In the genomic region with DNA sequence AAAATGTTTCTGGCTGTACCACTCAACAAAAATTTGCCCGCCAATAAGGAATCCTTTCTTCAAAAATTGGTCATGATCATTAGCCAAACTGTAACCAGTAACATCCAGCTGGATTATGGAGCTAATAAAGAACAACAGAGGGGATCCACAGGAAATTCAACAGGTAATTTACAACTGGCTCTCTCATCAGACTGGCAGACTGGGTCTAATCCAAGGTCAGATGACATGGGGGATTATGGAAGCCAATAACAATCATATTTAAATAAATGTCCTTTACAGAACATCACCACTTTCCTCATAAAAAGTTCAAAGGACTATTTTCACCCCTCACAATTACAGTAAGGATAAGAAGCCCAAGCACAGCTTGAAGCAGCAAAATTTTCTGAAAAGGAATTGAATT, we compare ENCODE assay signal across 22 cellular contexts.
"Had no signal": no experiment of that assay in that cellular context is flagged by ENCODE, and none has a peak within 500 bp of the region (broad histone marks: within the 10 kb centered on the region; RNA-seq: fewer than 3 reads in every experiment).

No MANE protein-coding gene starts in this region.

- H3K36me3 ChIP-seq: colonic mucosa, tibial nerve, vagina had no signal

- DNase-seq: activated CD4-positive, alpha-beta T cell treated with anti-CD3 and anti-CD28 coated beads, Interleukin-2, amount 50 U/mL, for 1 hour; activated gamma-delta T cell treated with Interleukin-2 at 50 U/mL for 16 hours; anterior cingulate cortex; central memory CD4-positive, alpha-beta T cell; colonic mucosa; erythroblast; foreskin melanocyte; glutamatergic neuron; hippocampal formation; left cardiac atrium; mesenchymal stem cell; naive thymus-derived CD8-positive, alpha-beta T cell; stimulated activated CD4-positive, alpha-beta T cell treated with anti-CD3 and anti-CD28 coated beads, Interleukin-12 subunit alpha, Interleukin-12 subunit beta, amount 100 ng/mL, for 4 hours; stimulated activated CD4-positive, alpha-beta T cell treated with anti-CD3 and anti-CD28 coated beads, Interleukin-1b, Interleukin-23, amount 100 ng/mL, for 48 hours; T-helper 1 cell; T1000 had no signal

- H3K27me3 Mint-ChIP-seq: brain; naive thymus-derived CD8-positive, alpha-beta T cell; stimulated activated naive CD8-positive, alpha-beta T cell treated with anti-CD3 and anti-CD28 coated beads, Interleukin-15, Interleukin-2, amounts not matched to agents 100 ng/mL and 50 ng/mL, for 24 hours had no signal

- H3K9ac ChIP-seq: parathyroid adenoma had no signal

- H3K27me3 ChIP-seq: colonic mucosa, tibial nerve, vagina had no signal

- H3K4me3 Mint-ChIP-seq: activated T-helper 1 cell treated with anti-CD3 and anti-CD28 coated beads, Interleukin-12 subunit alpha, Interleukin-12 subunit beta, Interleukin-2, Interleukin-4 antibody, amounts not matched to agents 30 ng/mL and 10 ng/mL and 1 ng/mL, durations not matched to agents 14 hours and 24 hours and 36 hours; brain; stimulated activated naive CD8-positive, alpha-beta T cell treated with anti-CD3 and anti-CD28 coated beads, Interleukin-15, Interleukin-2, amounts not matched to agents 100 ng/mL and 50 ng/mL, for 24 hours had no signal

- H3K27ac Mint-ChIP-seq: activated T-helper 1 cell treated with anti-CD3 and anti-CD28 coated beads, Interleukin-12 subunit alpha, Interleukin-12 subunit beta, Interleukin-2, Interleukin-4 antibody, amounts not matched to agents 30 ng/mL and 10 ng/mL and 1 ng/mL, durations not matched to agents 14 hours and 24 hours and 36 hours; stimulated activated naive CD8-positive, alpha-beta T cell treated with anti-CD3 and anti-CD28 coated beads, Interleukin-15, Interleukin-2, amounts not matched to agents 100 ng/mL and 50 ng/mL, for 24 hours had no signal

- H2AFZ ChIP-seq: parathyroid adenoma had no signal

- H3K9me3 ChIP-seq: colonic mucosa, tibial nerve, vagina had no signal

- H3K27ac ChIP-seq: colonic mucosa, parathyroid adenoma, tibial nerve, vagina had no signal

- ATAC-seq: left cardiac atrium; naive thymus-derived CD8-positive, alpha-beta T cell had no signal

- H3K4me3 ChIP-seq: colonic mucosa, tibial nerve, vagina had no signal
